8 cellular contexts compared by ENCODE assay signal in genomic region chr14:83300454-83301064, GRCh38.
DNase-seq lines count a peak whose midpoint lies in the region; ATAC-seq, FAIRE-seq and TF ChIP-seq lines count a peak whose summit lies in the region.

No MANE protein-coding gene starts in this region.

- peak; percentile 60 for TF ChIP-seq CTCF in MM.1S (IDR thresholded peaks at IDR 0.05; ENCODE audit: low read length)
- TF ChIP-seq CTCF in VCaP (conservative IDR thresholded peaks at IDR 0.05) = peak; percentile 97
- peak; percentile 70 for TF ChIP-seq CTCF in kidney (IDR thresholded peaks at IDR 0.05; ENCODE audit: borderline replicate concordance, extremely low read depth, insufficient read depth)
- no peak for TF ChIP-seq CTCF in CD8-positive, alpha-beta T cell (IDR thresholded peaks at IDR 0.05)

- H3K27me3 ChIP-seq in MM.1S (replicated peaks; ENCODE audit: insufficient read depth, low read length) = no peaks in the 10 kb centered on the region
- no peaks in the 10 kb centered on the region for H3K27me3 ChIP-seq in CD8-positive, alpha-beta T cell (ENCODE audit: insufficient read depth, low read length)
- H3K27me3 ChIP-seq in aorta (ENCODE audit: control insufficient read depth in 1 of 2, insufficient read depth in 2 of 2, low read length in 1 of 2) = no peaks in the 10 kb centered on the region

- FAIRE-seq in kidney (lab: Jason Lieb, UNC) = no peak

- intact Hi-C loops in kidney (cut with DNase I) (no loop called here), aorta (cut with DNase I) (loop anchor here (5.0 to 10.0 kb wide), 2 partner anchors 162 to 164 kb away; no protein-coding TSS in a partner anchor)
- intact Hi-C loops in CD8-positive, alpha-beta T cell (cut with DNase I, micrococcal nuclease) = no loop called here

- no peak overlapping the region for H3K4me2 ChIP-seq in MM.1S (ENCODE audit: low read depth, low read length)

- H3K4me3 ChIP-seq in MM.1S (ENCODE audit: low read length) (no peak overlapping the region), kidney (ENCODE audit: low read length in 2 of 2) (no peak overlapping the region), aorta (ENCODE audit: low read length in 2 of 2) (no peak overlapping the region)
- no peak overlapping the region for H3K4me3 ChIP-seq in CD8-positive, alpha-beta T cell (ENCODE audit: low read depth, low read length)

- ATAC-seq in CD8-positive, alpha-beta T cell = no peak
- ATAC-seq in aorta (ENCODE audit: low FRiP score) = no peak
- ATAC-seq in HG02763 (IDR thresholded peaks at IDR 0.05; ENCODE audit: unreplicated experiment) = no peak

- no peaks in the 10 kb centered on the region for H3F3A ChIP-seq in MM.1S (ENCODE audit: insufficient read depth, low read length)

- H3K36me3 Mint-ChIP-seq in CD8-positive, alpha-beta T cell = no peaks in the 10 kb centered on the region

- H3K79me2 ChIP-seq in MM.1S (ENCODE audit: low read length) = no peaks in the 10 kb centered on the region

- H3K9me3 ChIP-seq in MM.1S (replicated peaks; ENCODE audit: insufficient read depth, low read length) (no peaks in the 10 kb centered on the region), kidney (ENCODE audit: control insufficient read depth in 1 of 2, low read length in 2 of 2) (no peaks in the 10 kb centered on the region), aorta (ENCODE audit: control insufficient read depth, low read length) (no peaks in the 10 kb centered on the region)
- no peaks in the 10 kb centered on the region for H3K9me3 ChIP-seq in CD8-positive, alpha-beta T cell (ENCODE audit: low read length)

- H2AFZ ChIP-seq in MM.1S (ENCODE audit: low read length) = no peak overlapping the region

- no peak overlapping the region for H3K9ac ChIP-seq in MM.1S (ENCODE audit: low read length)
- H3K9ac ChIP-seq in kidney (ENCODE audit: low read length in 2 of 2) = no peak overlapping the region

- POLR2A ChIA-PET in CD8-positive, alpha-beta T cell (lab: Charles Lee) = no interaction called here

- peak; percentile 46 for DNase-seq in SIG-M5 treated with dmso at 0.1 percent for 504 hours (lab: John Stamatoyannopoulos, UW; ENCODE audit: unreplicated experiment)
- DNase-seq in SIG-M5 (lab: John Stamatoyannopoulos, UW) = no peak
- peak; percentile 7 for DNase-seq in MM.1S
- DNase-seq in kidney = no peak
- DNase-seq in CD8-positive, alpha-beta T cell = no peak
- DNase-seq in aorta = no peak

- WGBS in aorta, 2 donors = 41 to 42% methylated on average over 1 of the region's 1 CpG

- H3K4me1 ChIP-seq in MM.1S (ENCODE audit: low read length) (no peaks in the 10 kb centered on the region), kidney (ENCODE audit: control insufficient read depth in 1 of 2, insufficient read depth in 1 of 2, low read depth in 1 of 2, low read length in 2 of 2) (no peaks in the 10 kb centered on the region), aorta (ENCODE audit: control insufficient read depth in 1 of 2, insufficient read depth in 2 of 2, low read length in 2 of 2) (no peaks in the 10 kb centered on the region)
- no peaks in the 10 kb centered on the region for H3K4me1 ChIP-seq in CD8-positive, alpha-beta T cell (ENCODE audit: insufficient read depth, low read length)

- H3K4me3 Mint-ChIP-seq in CD8-positive, alpha-beta T cell = no peak overlapping the region

- H3K9me3 Mint-ChIP-seq in CD8-positive, alpha-beta T cell = peaks cover 7% of the 10 kb centered on the region

- H3K27ac Mint-ChIP-seq in CD8-positive, alpha-beta T cell = no peak overlapping the region

- CTCF ChIA-PET in CD8-positive, alpha-beta T cell (lab: Charles Lee) = no interaction called here

- no peaks in the 10 kb centered on the region for H3K27me3 Mint-ChIP-seq in CD8-positive, alpha-beta T cell (ENCODE audit: low read depth)

- H3K27ac ChIP-seq in MM.1S (ENCODE audit: low read length) (no peak overlapping the region), VCaP (no peak overlapping the region), kidney (ENCODE audit: low read depth in 2 of 2, low read length in 2 of 2) (no peak overlapping the region), aorta (ENCODE audit: low read depth in 1 of 2, low read length in 2 of 2) (no peak overlapping the region)
- H3K27ac ChIP-seq in CD8-positive, alpha-beta T cell (ENCODE audit: low read depth, low read length) = no peak overlapping the region

- no peaks in the 10 kb centered on the region for H4K20me1 ChIP-seq in MM.1S (ENCODE audit: insufficient read depth, low read length)

- H3K4me1 Mint-ChIP-seq in CD8-positive, alpha-beta T cell (ENCODE audit: low read depth) = no peaks in the 10 kb centered on the region

- H3K36me3 ChIP-seq in MM.1S (replicated peaks; ENCODE audit: insufficient read depth, low read length) (no peaks in the 10 kb centered on the region), kidney (ENCODE audit: control insufficient read depth in 1 of 2, insufficient read depth in 2 of 2, low read length in 2 of 2) (no peaks in the 10 kb centered on the region), aorta (ENCODE audit: control insufficient read depth in 1 of 2, insufficient read depth in 2 of 2, low read length in 1 of 2) (no peaks in the 10 kb centered on the region)
- no peaks in the 10 kb centered on the region for H3K36me3 ChIP-seq in CD8-positive, alpha-beta T cell (ENCODE audit: insufficient read depth, low read length)

- H3K9me2 ChIP-seq in MM.1S (replicated peaks; ENCODE audit: insufficient read depth, low read length) = no peaks in the 10 kb centered on the region

Comparison
In these comparisons a context has a peak if more than half of its experiments do, and no peak if none do; other contexts are left out.
1. DNase-seq: peak in SIG-M5 treated with dmso at 0.1 percent for 504 hours (single experiment) and MM.1S (single experiment); none in SIG-M5 (single experiment), kidney (single experiment), CD8-positive, alpha-beta T cell (0 of 7) and aorta (0 of 2).
2. intact Hi-C loops: an anchor here in aorta (5.0 to 10.0 kb wide); none called in kidney and CD8-positive, alpha-beta T cell.